ENCODE assay signal across 16 cellular contexts in genomic region chr19:16607819-16608218, GRCh38. TPM values are rescaled to one million over a fixed set of nuclear protein-coding genes. Genes with fewer than 3 reads are reported as not detected.
DNase-seq lines count a peak whose midpoint lies in the region; ATAC-seq and TF ChIP-seq lines count a peak whose summit lies in the region.
"Had no signal": no experiment of that assay in that cellular context is flagged by ENCODE, and none has a peak within 500 bp of the region (broad histone marks: within the 10 kb centered on the region; RNA-seq: fewer than 3 reads in every experiment).

No MANE protein-coding gene starts in this region.

- no peak for ATAC-seq in body of pancreas
- ATAC-seq: A549 had no signal

- H3K9me3 Mint-ChIP-seq in T-helper 2 cell treated with Interferon-gamma antibody and Interleukin-4, amounts not matched to agents 5 μg/mL and 100 μg/mL, for 36 hours = no peaks in the 10 kb centered on the region
- no peaks in the 10 kb centered on the region for H3K9me3 Mint-ChIP-seq in chondrocyte (ENCODE audit: low read depth)
- H3K9me3 Mint-ChIP-seq: nephron progenitor cell had no signal

- no peaks in the 10 kb centered on the region for H3K36me3 ChIP-seq in body of pancreas (replicated peaks in 1 of 2; ENCODE audit: insufficient read depth in 1 of 2, low read depth in 2 of 2)
- H3K36me3 ChIP-seq in mucosa of rectum (ENCODE audit: control insufficient read depth in 2 of 2, insufficient read depth in 2 of 2, low read length in 2 of 2) = peaks cover 0 to 2% of the 10 kb centered on the region in 2 donors
- peaks cover 2% of the 10 kb centered on the region for H3K36me3 ChIP-seq in suprapubic skin
- H3K36me3 ChIP-seq: thyroid gland had no signal

- H3K27me3 ChIP-seq in body of pancreas (no peaks in the 10 kb centered on the region), mucosa of rectum (ENCODE audit: control insufficient read depth in 2 of 2, insufficient read depth in 2 of 2, low read length in 2 of 2) (no peaks in the 10 kb centered on the region), suprapubic skin (no peaks in the 10 kb centered on the region)
- H3K27me3 ChIP-seq: thyroid gland had no signal

- H3K4me3 ChIP-seq in body of pancreas (no peak overlapping the region), mucosa of rectum (ENCODE audit: low read length in 2 of 2) (no peak overlapping the region), suprapubic skin (no peak overlapping the region)
- H3K4me3 ChIP-seq: A549, thyroid gland had no signal

- DNase-seq in T-helper 2 cell treated with Interferon-gamma antibody and Interleukin-4, amounts not matched to agents 5 μg/mL and 100 μg/mL, for 36 hours (ENCODE audit: low spot score) = no peak
- no peak for DNase-seq in T-helper 2 cell
- peak in 1 of 4 donors; percentile 28 for DNase-seq in body of pancreas
- no peak for DNase-seq in suprapubic skin (ENCODE audit: low spot score in 2 of 2)
- DNase-seq in activated effector memory CD4-positive, alpha-beta T cell treated with anti-CD3 and anti-CD28 coated beads, Interleukin-2, amount 50 U/mL, for 16 hours = no peak
- no peak for DNase-seq in effector CD8-positive, alpha-beta T cell (lab: John Stamatoyannopoulos, UW)
- DNase-seq in chondrocyte (ENCODE audit: low spot score) = no peak
- DNase-seq: activated CD4-positive, alpha-beta T cell treated with anti-CD3 and anti-CD28 coated beads for 48 hours; NCI-H2171; nephron progenitor cell; SHP77 treated with DMSO at 0.1 percent for 48 hours; stimulated activated CD4-positive, alpha-beta T cell treated with anti-CD3 and anti-CD28 coated beads, Interleukin-4, amount 100 ng/mL, for 4 hours; thyroid gland had no signal

- H3K27ac ChIP-seq in body of pancreas (peak overlapping the region; percentile 76 to 92 (median 80)), mucosa of rectum (ENCODE audit: low read depth in 2 of 2, low read length in 2 of 2) (peak overlapping the region; percentile 70 to 81), suprapubic skin (peak overlapping the region; percentile 79)

- H3K4me1 ChIP-seq in body of pancreas (peaks cover 65% of the 10 kb centered on the region), mucosa of rectum (ENCODE audit: control insufficient read depth in 2 of 2, insufficient read depth in 2 of 2, low read length in 2 of 2) (peaks cover 2 to 17% of the 10 kb centered on the region in 2 donors), suprapubic skin (peaks cover 46% of the 10 kb centered on the region)

- no peaks in the 10 kb centered on the region for H3K27me3 Mint-ChIP-seq in T-helper 2 cell treated with Interferon-gamma antibody and Interleukin-4, amounts not matched to agents 5 μg/mL and 100 μg/mL, for 36 hours (ENCODE audit: low read depth)
- no peaks in the 10 kb centered on the region for H3K27me3 Mint-ChIP-seq in chondrocyte (ENCODE audit: low read depth)
- H3K27me3 Mint-ChIP-seq: activated naive CD8-positive, alpha-beta T cell had no signal

- no peak for TF ChIP-seq POLR2A in body of pancreas (IDR thresholded peaks at IDR 0.05)
- TF ChIP-seq POLR2A in suprapubic skin (IDR thresholded peaks at IDR 0.05) = no peak

- peak overlapping the region; percentile 50 for H3K27ac Mint-ChIP-seq in T-helper 2 cell treated with Interferon-gamma antibody and Interleukin-4, amounts not matched to agents 5 μg/mL and 100 μg/mL, for 36 hours
- no peak overlapping the region for H3K27ac Mint-ChIP-seq in chondrocyte (ENCODE audit: unreplicated experiment)

- H3K9ac ChIP-seq in mucosa of rectum (ENCODE audit: low read depth in 1 of 2, low read length in 2 of 2) = peak overlapping the region in 1 of 2 donors; percentile 36

- TF ChIP-seq EP300 in suprapubic skin (IDR thresholded peaks at IDR 0.05) = no peak

- intact Hi-C loops in body of pancreas (cut with DNase I) = no loop called here

- peaks cover 34% of the 10 kb centered on the region for H3K4me1 Mint-ChIP-seq in T-helper 2 cell treated with Interferon-gamma antibody and Interleukin-4, amounts not matched to agents 5 μg/mL and 100 μg/mL, for 36 hours (ENCODE audit: low read depth)
- peaks cover 44% of the 10 kb centered on the region for H3K4me1 Mint-ChIP-seq in chondrocyte (ENCODE audit: low read depth)

- TF ChIP-seq CTCF in body of pancreas (IDR thresholded peaks at IDR 0.05) = no peak
- no peak for TF ChIP-seq CTCF in suprapubic skin (IDR thresholded peaks at IDR 0.05)
- no peak for TF ChIP-seq CTCF in chondrocyte (IDR thresholded peaks at IDR 0.05)

- WGBS in body of pancreas, 2 donors = 61 to 79% methylated on average over 4 to 12 of the region's 12 CpGs
- WGBS in suprapubic skin = 83% methylated on average over 12 of the region's 12 CpGs

- H3K4me3 Mint-ChIP-seq in T-helper 2 cell treated with Interferon-gamma antibody and Interleukin-4, amounts not matched to agents 5 μg/mL and 100 μg/mL, for 36 hours = no peak overlapping the region
- no peak overlapping the region for H3K4me3 Mint-ChIP-seq in chondrocyte (ENCODE audit: unreplicated experiment)
- H3K4me3 Mint-ChIP-seq: activated naive CD8-positive, alpha-beta T cell; nephron progenitor cell had no signal

- H3K36me3 Mint-ChIP-seq in T-helper 2 cell treated with Interferon-gamma antibody and Interleukin-4, amounts not matched to agents 5 μg/mL and 100 μg/mL, for 36 hours (ENCODE audit: low read depth) = peaks cover 3% of the 10 kb centered on the region
- no peaks in the 10 kb centered on the region for H3K36me3 Mint-ChIP-seq in chondrocyte (ENCODE audit: low read depth)
- H3K36me3 Mint-ChIP-seq: activated naive CD8-positive, alpha-beta T cell had no signal

- no peaks in the 10 kb centered on the region for H3K9me3 ChIP-seq in body of pancreas
- no peaks in the 10 kb centered on the region for H3K9me3 ChIP-seq in mucosa of rectum (ENCODE audit: control insufficient read depth in 2 of 2, low read length in 2 of 2)
- no peaks in the 10 kb centered on the region for H3K9me3 ChIP-seq in suprapubic skin
- H3K9me3 ChIP-seq: A549, thyroid gland had no signal

RNA-seq across cellular contexts. Expression of gene MED26, which starts 20.2 kb away (rescaled TPM):
- total RNA-seq in body of pancreas (1 to 10 TPM; 4.9 to 8.2 TPM), suprapubic skin (10 to 100 TPM; 13.1 to 15.4 (median 14.6) TPM), chondrocyte (8.7 to 10.6 TPM (median 8.8 TPM) in 3 replicates)

RNA-seq across cellular contexts. Expression of gene SLC35E1, which starts 35.6 kb away (rescaled TPM):
- total RNA-seq in body of pancreas (10 to 100 TPM; 27.0 to 66.3 TPM), suprapubic skin (10 to 100 TPM; 49.8 to 64.8 (median 56.3) TPM), chondrocyte (68.1 to 70.0 TPM (median 69.2 TPM) in 3 replicates)

RNA-seq across cellular contexts. Expression of gene SMIM7, which starts 52.1 kb away (rescaled TPM):
- 10 to 100 TPM; 40.5 to 96.2 TPM for total RNA-seq in body of pancreas
- 100 to 1,000 TPM in 2 of 4 donors, 10 to 100 TPM in 2; 77.3 to 121 (median 98.8) TPM for total RNA-seq in suprapubic skin
- 42.5 to 52.0 TPM (median 47.7 TPM) in 3 replicates for total RNA-seq in chondrocyte

RNA-seq across cellular contexts. Expression of gene TMEM38A, which starts 53.1 kb away (rescaled TPM):
- 1 to 10 TPM; 2.9 to 3.3 TPM for total RNA-seq in body of pancreas
- total RNA-seq in suprapubic skin = 1 to 10 TPM; 2.3 to 2.8 (median 2.7) TPM
- total RNA-seq in chondrocyte = 3.1 to 3.7 TPM (median 3.7 TPM) in 3 replicates
